14 cellular contexts compared by ENCODE assay signal in the genomic region with DNA sequence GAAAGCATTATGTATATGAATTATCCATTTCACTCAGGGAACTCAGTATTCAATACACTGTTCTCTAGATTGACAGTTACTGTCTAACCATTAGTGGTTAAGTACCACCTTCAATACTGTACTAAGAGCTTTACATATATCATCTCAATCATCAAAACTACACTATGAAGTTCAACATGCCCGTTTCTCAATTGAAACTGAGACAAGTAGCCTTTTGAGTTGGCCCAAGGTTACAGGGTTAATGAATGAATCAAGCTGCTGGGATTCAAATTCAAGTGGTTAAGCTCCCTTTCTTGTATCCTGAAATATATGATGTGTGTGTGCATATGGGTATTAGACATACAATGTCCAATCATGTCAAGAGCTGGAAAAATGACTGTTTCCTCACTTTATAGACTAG. TPM values are rescaled to one million over a fixed set of nuclear protein-coding genes. Genes with fewer than 3 reads are reported as not detected.
A peak's percentile ranks its signal among the peaks of the same experiment; 100 is the strongest.
DNase-seq lines count a peak whose midpoint lies in the region; ATAC-seq and TF ChIP-seq lines count a peak whose summit lies in the region.
"Had no signal": no experiment of that assay in that cellular context is flagged by ENCODE, and none has a peak within 500 bp of the region (broad histone marks: within the 10 kb centered on the region; RNA-seq: fewer than 3 reads in every experiment).

No MANE protein-coding gene starts in this region.

- no peak overlapping the region for H3K4me3 ChIP-seq in A673 (ENCODE audit: low read depth, low read length, poor library complexity, severe bottlenecking)
- H3K4me3 ChIP-seq: lower lobe of right lung, stomach had no signal

- ATAC-seq in GM21786 (IDR thresholded peaks at IDR 0.05; ENCODE audit: unreplicated experiment) (peak; percentile 72), HG03442 (IDR thresholded peaks at IDR 0.05; ENCODE audit: unreplicated experiment) (peak; percentile 78)
- peak in 1 of 2 donors; percentile 88 for ATAC-seq in natural killer cell treated with Interleukin-12 subunit alpha and Interleukin-12 subunit beta and Interleukin-15 and Interleukin-18, amount 100 ng/mL, for 72 hours
- ATAC-seq: lower lobe of right lung had no signal

- H3K4me1 Mint-ChIP-seq in activated CD4-positive, alpha-beta T cell treated with anti-CD3 and anti-CD28 coated beads, Interleukin-2, amount 10 ng/mL, durations not matched to agents 24 days and 14 days = peaks cover 39% of the 10 kb centered on the region
- H3K4me1 Mint-ChIP-seq in natural killer cell treated with Interleukin-12 subunit alpha and Interleukin-12 subunit beta and Interleukin-15 and Interleukin-18, amount 100 ng/mL, for 72 hours (ENCODE audit: low read depth in 2 of 2) = peaks cover 28 to 40% of the 10 kb centered on the region in 2 donors

- H3K27ac ChIP-seq in A673 (ENCODE audit: low read depth, low read length, poor library complexity, severe bottlenecking) = no peak overlapping the region
- H3K27ac ChIP-seq: lower lobe of right lung, stomach had no signal

- peaks cover 8% of the 10 kb centered on the region for H3K4me1 ChIP-seq in A673 (ENCODE audit: insufficient read depth, low read length, poor library complexity, severe bottlenecking)

- CTCF ChIA-PET in A673 (lab: Charles Lee) = no interaction called here

- peaks cover 4% of the 10 kb centered on the region for H3K9me3 Mint-ChIP-seq in activated CD4-positive, alpha-beta T cell treated with anti-CD3 and anti-CD28 coated beads, Interleukin-2, amount 10 ng/mL, durations not matched to agents 24 days and 14 days
- no peaks in the 10 kb centered on the region for H3K9me3 Mint-ChIP-seq in natural killer cell treated with Interleukin-12 subunit alpha and Interleukin-12 subunit beta and Interleukin-15 and Interleukin-18, amount 100 ng/mL, for 72 hours
- H3K9me3 Mint-ChIP-seq: T-helper 1 cell treated with Interleukin-12 subunit alpha and Interleukin-12 subunit beta and Interleukin-4 antibody, amounts not matched to agents 30 μg/mL and 1 μg/mL, for 36 hours had no signal

- H3K27me3 Mint-ChIP-seq in activated CD4-positive, alpha-beta T cell treated with anti-CD3 and anti-CD28 coated beads, Interleukin-2, amount 10 ng/mL, durations not matched to agents 24 days and 14 days = no peaks in the 10 kb centered on the region
- H3K27me3 Mint-ChIP-seq in natural killer cell treated with Interleukin-12 subunit alpha and Interleukin-12 subunit beta and Interleukin-15 and Interleukin-18, amount 100 ng/mL, for 72 hours = no peaks in the 10 kb centered on the region
- H3K27me3 Mint-ChIP-seq: progenitor cell of endocrine pancreas had no signal

- H3K27ac Mint-ChIP-seq in activated CD4-positive, alpha-beta T cell treated with anti-CD3 and anti-CD28 coated beads, Interleukin-2, amount 10 ng/mL, durations not matched to agents 24 days and 14 days = peak overlapping the region; percentile 4
- H3K27ac Mint-ChIP-seq in natural killer cell treated with Interleukin-12 subunit alpha and Interleukin-12 subunit beta and Interleukin-15 and Interleukin-18, amount 100 ng/mL, for 72 hours = peak overlapping the region; percentile 73 to 83
- H3K27ac Mint-ChIP-seq: progenitor cell of endocrine pancreas; T-helper 1 cell treated with Interleukin-12 subunit alpha and Interleukin-12 subunit beta and Interleukin-4 antibody, amounts not matched to agents 30 μg/mL and 1 μg/mL, for 36 hours had no signal

- peaks cover 5% of the 10 kb centered on the region for H3K36me3 ChIP-seq in A673 (ENCODE audit: insufficient read depth, low read length, poor library complexity, severe bottlenecking)

- intact Hi-C loops in activated CD4-positive, alpha-beta T cell treated with anti-CD3 and anti-CD28 coated beads, Interleukin-2, amount 10 ng/mL, durations not matched to agents 24 days and 14 days (cut with micrococcal nuclease) = no loop called here
- intact Hi-C loops in A673 (cut with micrococcal nuclease; ENCODE audit: unreplicated experiment) = no loop called here

- H3K4me3 Mint-ChIP-seq in activated CD4-positive, alpha-beta T cell treated with anti-CD3 and anti-CD28 coated beads, Interleukin-2, amount 10 ng/mL, durations not matched to agents 24 days and 14 days = no peak overlapping the region
- peak overlapping the region; percentile 75 for H3K4me3 Mint-ChIP-seq in natural killer cell treated with Interleukin-12 subunit alpha and Interleukin-12 subunit beta and Interleukin-15 and Interleukin-18, amount 100 ng/mL, for 72 hours
- H3K4me3 Mint-ChIP-seq: T-helper 1 cell treated with Interleukin-12 subunit alpha and Interleukin-12 subunit beta and Interleukin-4 antibody, amounts not matched to agents 30 μg/mL and 1 μg/mL, for 36 hours had no signal

- no peak for DNase-seq in activated CD4-positive, alpha-beta T cell treated with anti-CD3 and anti-CD28 coated beads, Interleukin-2, amount 10 ng/mL, durations not matched to agents 24 days and 14 days
- no peak for DNase-seq in activated CD4-positive, alpha-beta T cell treated with anti-CD3 and anti-CD28 coated beads, Interleukin-2, amount 50 U/mL, for 48 hours
- DNase-seq in natural killer cell treated with Interleukin-12 subunit alpha and Interleukin-12 subunit beta and Interleukin-15 and Interleukin-18, amount 100 ng/mL, for 72 hours (ENCODE audit: low spot score) = no peak
- DNase-seq in SKM-1 (lab: John Stamatoyannopoulos, UW; ENCODE audit: unreplicated experiment) (no peak), NCI-H2171 (lab: John Stamatoyannopoulos, UW) (no peak), A673 (ENCODE audit: low spot score) (no peak)
- DNase-seq: lower lobe of right lung; NCI-H1694; stimulated activated CD4-positive, alpha-beta T cell treated with anti-CD3 and anti-CD28 coated beads, Interleukin-2, amount 100 ng/mL, for 24 hours; stomach had no signal

- peaks cover 58% of the 10 kb centered on the region for H3K36me3 Mint-ChIP-seq in activated CD4-positive, alpha-beta T cell treated with anti-CD3 and anti-CD28 coated beads, Interleukin-2, amount 10 ng/mL, durations not matched to agents 24 days and 14 days (ENCODE audit: low read depth)
- peaks cover 24% of the 10 kb centered on the region for H3K36me3 Mint-ChIP-seq in natural killer cell treated with Interleukin-12 subunit alpha and Interleukin-12 subunit beta and Interleukin-15 and Interleukin-18, amount 100 ng/mL, for 72 hours

- H3K9me3 ChIP-seq in A673 (ENCODE audit: low read depth, low read length, poor library complexity, severe bottlenecking) = no peaks in the 10 kb centered on the region
- H3K9me3 ChIP-seq: lower lobe of right lung, stomach had no signal

- no peak for TF ChIP-seq CTCF in A673 (conservative IDR thresholded peaks at IDR 0.05; ENCODE audit: low read depth, low read length)

- POLR2A ChIA-PET in A673 (lab: Charles Lee; ENCODE audit: low non-redundant PET) = no interaction called here

- BruUV-seq in A673 (replicated peaks; lab: Mats Ljungman, UMichigan) = no TSS peak

- H3K27me3 ChIP-seq in A673 (replicated peaks; ENCODE audit: insufficient read depth, low read depth, low read length, poor library complexity) = no peaks in the 10 kb centered on the region
- H3K27me3 ChIP-seq: stomach had no signal

RNA-seq across cellular contexts. Expression of a gene that starts 5.8 kb away (rescaled TPM):
- 65.0 and 65.1 TPM in 2 replicates for total RNA-seq in activated CD4-positive, alpha-beta T cell treated with anti-CD3 and anti-CD28 coated beads, Interleukin-2, amount 10 ng/mL, durations not matched to agents 24 days and 14 days
- total RNA-seq in natural killer cell treated with Interleukin-12 subunit alpha and Interleukin-12 subunit beta and Interleukin-15 and Interleukin-18, amount 100 ng/mL, for 72 hours = 10 to 100 TPM; 50.4 to 56.4 TPM
- total RNA-seq in A673 (2021) = 29.0 and 32.6 TPM in 2 replicates
